In the genomic region with DNA sequence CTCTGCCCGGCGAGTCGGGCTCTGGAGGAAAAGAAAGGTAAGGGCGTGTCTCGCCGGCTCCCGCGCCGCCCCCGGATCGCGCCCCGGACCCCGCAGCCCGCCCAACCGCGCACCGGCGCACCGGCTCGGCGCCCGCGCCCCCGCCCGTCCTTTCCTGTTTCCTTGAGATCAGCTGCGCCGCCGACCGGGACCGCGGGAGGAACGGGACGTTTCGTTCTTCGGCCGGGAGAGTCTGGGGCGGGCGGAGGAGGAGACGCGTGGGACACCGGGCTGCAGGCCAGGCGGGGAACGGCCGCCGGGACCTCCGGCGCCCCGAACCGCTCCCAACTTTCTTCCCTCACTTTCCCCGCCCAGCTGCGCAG, we compare ENCODE assay signal across 8 cellular contexts. TPM values are rescaled to one million over a fixed set of nuclear protein-coding genes. Genes with fewer than 3 reads are reported as not detected.
DNase-seq lines count a peak whose midpoint lies in the region; ATAC-seq, FAIRE-seq and TF ChIP-seq lines count a peak whose summit lies in the region.

No MANE protein-coding gene starts in this region.

- CTCF ChIA-PET in H1 (lab: Charles Lee; ENCODE audit: partially characterized antibody), result interaction anchor here (0.7 to 2.1 kb wide), 4 partner anchors 23 to 236 kb away, joined by 3 to 12 read pairs (median 3); no protein-coding TSS in a partner anchor

- no peak overlapping the region for H2BK15ac ChIP-seq in H1 (ENCODE audit: low read length)

- H3K9ac ChIP-seq in H1 (replicated peaks in 1 of 4; ENCODE audit: extremely low read depth in 1 of 4, low read depth in 3 of 4, low read length in 3 of 4), result peak overlapping the region in 1 of 4 experiments; percentile 50; a peak in 1 of 7 replicates

- H2BK5ac ChIP-seq in H1 (ENCODE audit: low read depth, low read length), result no peak overlapping the region

- no peak overlapping the region for H3K27ac ChIP-seq in H1 (ENCODE audit: low read depth, low read length)

- no peaks in the 10 kb centered on the region for H3K4me1 Mint-ChIP-seq in stimulated activated naive CD8-positive, alpha-beta T cell treated with anti-CD3 and anti-CD28 coated beads, Interleukin-15, amount 100 ng/mL, for 72 hours
- H3K4me1 Mint-ChIP-seq in mesothelial cell of epicardium, result no peaks in the 10 kb centered on the region

- 0% methylated on average over 15 of the region's 52 CpGs; no CpG with 5 or more reads in 1 of the 2 experiments for whole genome bisulfite sequencing in H1 (ENCODE audit: extremely low coverage in 1 of 2, insufficient coverage in 1 of 2, insufficient read length in 1 of 2, insufficient replicate concordance in 2 of 2, low coverage in 1 of 2, low lambda C conversion rate in 2 of 2, missing lambda C conversion rate in 1 of 2), 2 experiments

- H3K4ac ChIP-seq in H1 (replicated peaks; ENCODE audit: insufficient read length, low read depth, low read length), result no peak overlapping the region

- H2AK5ac ChIP-seq in H1 (ENCODE audit: low read depth, low read length), result no peak overlapping the region

- no peaks in the 10 kb centered on the region for H3K36me3 ChIP-seq in H1 (ENCODE audit: control insufficient read depth in 2 of 4, insufficient read depth in 4 of 4, low read length in 3 of 4)

- no peak overlapping the region for H4K5ac ChIP-seq in H1 (ENCODE audit: insufficient read length, low read depth, low read length)

- H2BK20ac ChIP-seq in H1 (ENCODE audit: low read length), result no peak overlapping the region

- H3K23ac ChIP-seq in H1 (ENCODE audit: insufficient read length), result no peak overlapping the region

- H2BK12ac ChIP-seq in H1 (ENCODE audit: low read depth, low read length), result no peak overlapping the region

- H3K23me2 ChIP-seq in H1 (ENCODE audit: low read depth, low read length), result peaks cover 9% of the 10 kb centered on the region; the same call in 1 of the 2 replicates

- H3K4me1 ChIP-seq in H1 (replicated peaks in 1 of 4; ENCODE audit: control insufficient read depth in 3 of 4, insufficient read depth in 4 of 4, low read length in 3 of 4), result peaks cover 0 to 8% (median 3%) of the 10 kb centered on the region in 4 experiments; a peak in 4 of 7 replicates

- TF ChIP-seq POLR2A in H1 (IDR thresholded peaks at IDR 0.05; ENCODE audit: control extremely low read depth in 1 of 2, low read depth in 2 of 2, low read length in 2 of 2), result no peak

- TF ChIP-seq CTCF in H1 (IDR thresholded peaks at IDR 0.05; ENCODE audit: control extremely low read depth in 1 of 3, insufficient read depth in 1 of 3, low read depth in 1 of 3, low read length in 3 of 3) (no peak), mesothelial cell of epicardium (IDR thresholded peaks at IDR 0.05; ENCODE audit: unreplicated experiment) (no peak)

- H3K4me3 Mint-ChIP-seq in stimulated activated naive CD8-positive, alpha-beta T cell treated with anti-CD3 and anti-CD28 coated beads, Interleukin-15, amount 100 ng/mL, for 72 hours, result peak overlapping the region; percentile 22 to 49
- H3K4me3 Mint-ChIP-seq in mesothelial cell of epicardium, result peak overlapping the region; percentile 73

- no peak overlapping the region for H4K91ac ChIP-seq in H1 (replicated peaks; ENCODE audit: insufficient read length, low read length)

- H2BK120ac ChIP-seq in H1 (replicated peaks; ENCODE audit: low read depth, low read length), result no peak overlapping the region

- H3K27me3 ChIP-seq in H1 (replicated peaks in 1 of 4; ENCODE audit: control insufficient read depth in 3 of 4, extremely low read depth in 1 of 4, insufficient read depth in 3 of 4, low read length in 3 of 4), result peaks cover 16 to 56% (median 39%) of the 10 kb centered on the region in 4 experiments

- POLR2A ChIA-PET in H1 (lab: Charles Lee; ENCODE audit: partially characterized antibody), result no interaction called here

- H3K36me3 Mint-ChIP-seq in mesothelial cell of epicardium, result no peaks in the 10 kb centered on the region

- H3K27me3 Mint-ChIP-seq in stimulated activated naive CD8-positive, alpha-beta T cell treated with anti-CD3 and anti-CD28 coated beads, Interleukin-15, amount 100 ng/mL, for 72 hours, result peaks cover 83% of the 10 kb centered on the region
- H3K27me3 Mint-ChIP-seq in mesothelial cell of epicardium (ENCODE audit: low read depth), result peaks cover 52% of the 10 kb centered on the region

- TF ChIP-seq RAD21 in H1 (IDR thresholded peaks at IDR 0.05 in 1 of 2, conservative IDR thresholded peaks at IDR 0.05 in 1 of 2; ENCODE audit: low read depth in 2 of 2, low read length in 2 of 2), result no peak

- no peak for FAIRE-seq in H1 (lab: Jason Lieb, UNC)

- H3K9me3 ChIP-seq in H1 (ENCODE audit: insufficient read depth in 2 of 2, low read depth in 1 of 2, low read length in 1 of 2), result no peaks in the 10 kb centered on the region

- no peak for ATAC-seq in stimulated activated naive CD8-positive, alpha-beta T cell treated with anti-CD3 and anti-CD28 coated beads, Interleukin-15, amount 100 ng/mL, for 72 hours
- no peak for ATAC-seq in stimulated activated naive CD8-positive, alpha-beta T cell treated with anti-CD3 and anti-CD28 coated beads, Interleukin-15, Interleukin-2, amounts not matched to agents 100 U/mL and 50 U/mL, for 24 hours
- no peak for ATAC-seq in GM19328 (IDR thresholded peaks at IDR 0.05; ENCODE audit: unreplicated experiment)

- DNase-seq in stimulated activated naive CD8-positive, alpha-beta T cell treated with anti-CD3 and anti-CD28 coated beads, Interleukin-15, amount 100 ng/mL, for 72 hours, result no peak
- DNase-seq in stimulated activated naive CD8-positive, alpha-beta T cell treated with anti-CD3 and anti-CD28 coated beads, Interleukin-15, Interleukin-2, amounts not matched to agents 100 U/mL and 50 U/mL, for 24 hours, result no peak
- DNase-seq in H1 (ENCODE audit: low read depth in 1 of 2, low spot score in 2 of 2) (no peak), mesothelial cell of epicardium (ENCODE audit: low spot score in 2 of 2, unreplicated experiment in 2 of 2) (peak in 1 of 2 experiments; percentile 68), T1000 (lab: John Stamatoyannopoulos, UW) (no peak), NCI-H1417 (lab: John Stamatoyannopoulos, UW) (no peak)
- DNase-seq in activated CD8-positive, alpha-beta memory T cell treated with anti-CD3 and anti-CD28 coated beads for 24 hours, result no peak

- peak overlapping the region; percentile 54; the same call in 1 of the 2 replicates for H2AFZ ChIP-seq in H1 (ENCODE audit: low read length)

- H3K4me3 ChIP-seq in H1 (ENCODE audit: extremely low read depth in 1 of 4, insufficient read depth in 2 of 4, low read depth in 3 of 4, low read length in 4 of 4), result peak overlapping the region; percentile 40 to 77 (median 53)

- TF ChIP-seq EP300 in H1 (IDR thresholded peaks at IDR 0.05; ENCODE audit: borderline replicate concordance in 1 of 2, low read depth in 2 of 2, low read length in 2 of 2), result no peak

- H3K4me2 ChIP-seq in H1 (ENCODE audit: insufficient read depth in 1 of 2, low read depth in 2 of 2, low read length in 2 of 2), result peak overlapping the region; percentile 74 to 90

- no peak overlapping the region for H3K27ac Mint-ChIP-seq in stimulated activated naive CD8-positive, alpha-beta T cell treated with anti-CD3 and anti-CD28 coated beads, Interleukin-15, amount 100 ng/mL, for 72 hours
- no peak overlapping the region for H3K27ac Mint-ChIP-seq in mesothelial cell of epicardium

- H3K9me3 Mint-ChIP-seq in stimulated activated naive CD8-positive, alpha-beta T cell treated with anti-CD3 and anti-CD28 coated beads, Interleukin-15, amount 100 ng/mL, for 72 hours, result no peaks in the 10 kb centered on the region
- H3K9me3 Mint-ChIP-seq in mesothelial cell of epicardium, result no peaks in the 10 kb centered on the region

- H3K79me1 ChIP-seq in H1 (ENCODE audit: low read depth, low read length), result no peaks in the 10 kb centered on the region

- H3K56ac ChIP-seq in H1 (replicated peaks; ENCODE audit: insufficient read length, low read depth, low read length), result no peak overlapping the region

- H3K14ac ChIP-seq in H1 (ENCODE audit: insufficient read length), result no peak overlapping the region

- H4K20me1 ChIP-seq in H1 (replicated peaks in 1 of 2; ENCODE audit: control insufficient read depth in 1 of 2, insufficient read depth in 2 of 2, low read length in 2 of 2), result no peaks in the 10 kb centered on the region

- H3K79me2 ChIP-seq in H1 (ENCODE audit: control insufficient read depth in 1 of 2, insufficient read depth in 2 of 2, low read length in 2 of 2), result no peaks in the 10 kb centered on the region

- H3K18ac ChIP-seq in H1 (ENCODE audit: extremely low read depth, low read length), result 0 out of 2 replicates have a peak overlapping the region, but pooled peaks have one; percentile 28

- peak overlapping the region; percentile 57; the same call in 1 of the 2 replicates for H4K8ac ChIP-seq in H1 (ENCODE audit: extremely low read depth, insufficient read depth, low read length)

TF ChIP-seq in H1, 55 proteins besides CTCF, POLR2A, EP300 and RAD21:
- TF ChIP-seq JUN (IDR thresholded peaks at IDR 0.05; ENCODE audit: low read depth, low read length), result no peak
- peak; percentile 34; the same call in 1 of the 2 replicates for TF ChIP-seq SUZ12 (IDR thresholded peaks at IDR 0.05; ENCODE audit: low read length)

RNA-seq across cellular contexts. Expression of a gene that starts 0.5 kb away (rescaled TPM):
- total RNA-seq in H1 (2021; fragmentation: NEBNext Ultra II Directional; extraction: Animal tissue kit (Norgen Biotek cat#: 25700)), result 5.8 and 6.0 TPM in 2 replicates
- 1.9 and 2.8 TPM in 2 replicates for polyA plus RNA-seq in H1 (2011; rRNA removed)
- 1.9 TPM for polyA plus RNA-seq in H1 (2011; cell fraction: cytosol; rRNA removed)
- polyA plus RNA-seq in H1 (2011; cell fraction: nucleus; rRNA removed), result 6.7 TPM
- 1.9 to 2.7 TPM (median 2.4 TPM) in 4 replicates for polyA plus RNA-seq in H1 (2012, experiment 1 of 2)
- 0.39 TPM for polyA plus RNA-seq in H1 (2012, experiment 2 of 2)
- polyA plus RNA-seq in H1 (2013, experiment 1 of 2), result 3.8 TPM
- 3.7 TPM for polyA plus RNA-seq in H1 (2013, experiment 2 of 2)
- 6.6 and 7.1 TPM in 2 replicates for polyA minus RNA-seq in H1 (2011; rRNA and poly(A)+ RNA removed)
- polyA minus RNA-seq in H1 (2011; cell fraction: cytosol; rRNA and poly(A)+ RNA removed), result 8.6 TPM
- polyA minus RNA-seq in H1 (2011; cell fraction: nucleus; rRNA and poly(A)+ RNA removed), result 5.3 TPM
- 16.3 to 19.4 TPM (median 18.6 TPM) in 3 replicates for total RNA-seq in mesothelial cell of epicardium
